ENCODE assay signal across 8 cellular contexts in genomic region chr19:48954011-48954594, GRCh38. TPM values are rescaled to one million over a fixed set of nuclear protein-coding genes. Genes with fewer than 3 reads are reported as not detected.
DNase-seq lines count a peak whose midpoint lies in the region; ATAC-seq and TF ChIP-seq lines count a peak whose summit lies in the region.

No MANE protein-coding gene starts in this region.

- H3K79me2 ChIP-seq in neural progenitor cell (ENCODE audit: low read depth) = peaks cover 24% of the 10 kb centered on the region

- no peak for ATAC-seq in effector memory CD8-positive, alpha-beta T cell (replicated peaks)
- ATAC-seq in HG03354 (IDR thresholded peaks at IDR 0.05; ENCODE audit: poor library complexity, severe bottlenecking, unreplicated experiment) = no peak

- no peak for TF ChIP-seq POLR2A in NB4 (IDR thresholded peaks at IDR 0.05; ENCODE audit: extremely low read depth, insufficient read length)

- peak overlapping the region; percentile 96 to 100 (median 98); a peak in 20 of 22 replicates for H3K27ac ChIP-seq in BLaER1 treated with 17β-estradiol and CSF1 and Interleukin-3, amounts not matched to agents 10 nM and 100 nM
- H3K27ac ChIP-seq in neural progenitor cell = no peak overlapping the region

- H3K36me3 Mint-ChIP-seq in effector memory CD8-positive, alpha-beta T cell (ENCODE audit: insufficient read depth) = peaks cover 25% of the 10 kb centered on the region
- H3K36me3 Mint-ChIP-seq in neural progenitor cell = peaks cover 9% of the 10 kb centered on the region

- peak overlapping the region; percentile 75 to 100 (median 95) for H3K4me2 ChIP-seq in BLaER1 treated with 17β-estradiol and CSF1 and Interleukin-3, amounts not matched to agents 10 nM and 100 nM
- H3K4me2 ChIP-seq in neural progenitor cell = peak overlapping the region; percentile 95

- peak overlapping the region; percentile 81 for H2AFZ ChIP-seq in neural progenitor cell (replicated peaks)

- H3K4me1 ChIP-seq in BLaER1 treated with 17β-estradiol and CSF1 and Interleukin-3, amounts not matched to agents 10 nM and 100 nM = peaks cover 51 to 88% (median 72%) of the 10 kb centered on the region in 10 experiments
- peaks cover 8% of the 10 kb centered on the region for H3K4me1 ChIP-seq in neural progenitor cell

- H3K4me1 Mint-ChIP-seq in effector memory CD8-positive, alpha-beta T cell (ENCODE audit: low read depth in 2 of 2) = peaks cover 16 to 18% of the 10 kb centered on the region in 2 donors
- H3K4me1 Mint-ChIP-seq in neural progenitor cell = peaks cover 10% of the 10 kb centered on the region

- H3F3A ChIP-seq in neural progenitor cell (ENCODE audit: low read depth) = peaks cover 10% of the 10 kb centered on the region

- H3K27ac Mint-ChIP-seq in effector memory CD8-positive, alpha-beta T cell = peak overlapping the region; percentile 89 to 91
- H3K27ac Mint-ChIP-seq in neural progenitor cell = peak overlapping the region; percentile 62

- peak overlapping the region; percentile 88 to 91 for H3K4me3 Mint-ChIP-seq in effector memory CD8-positive, alpha-beta T cell
- peak overlapping the region; percentile 85 for H3K4me3 Mint-ChIP-seq in neural progenitor cell

- no peaks in the 10 kb centered on the region for H3K27me3 ChIP-seq in BLaER1 treated with 17β-estradiol and CSF1 and Interleukin-3, amounts not matched to agents 10 nM and 100 nM
- H3K27me3 ChIP-seq in neural progenitor cell = no peaks in the 10 kb centered on the region

- no peaks in the 10 kb centered on the region for H3K27me3 Mint-ChIP-seq in effector memory CD8-positive, alpha-beta T cell
- peaks cover 2% of the 10 kb centered on the region for H3K27me3 Mint-ChIP-seq in neural progenitor cell (ENCODE audit: insufficient read depth, low read depth)

- H3K36me3 ChIP-seq in BLaER1 treated with 17β-estradiol and CSF1 and Interleukin-3, amounts not matched to agents 10 nM and 100 nM = peaks cover 27 to 36% (median 33%) of the 10 kb centered on the region in 11 experiments; a peak in 21 of 22 replicates
- peaks cover 3% of the 10 kb centered on the region for H3K36me3 ChIP-seq in neural progenitor cell

- H4K20me1 ChIP-seq in BLaER1 treated with 17β-estradiol and CSF1 and Interleukin-3, amounts not matched to agents 10 nM and 100 nM = peaks cover 0 to 10% (median 0%) of the 10 kb centered on the region in 11 experiments; a peak in 6 of 22 replicates
- H4K20me1 ChIP-seq in neural progenitor cell (ENCODE audit: low read depth) = no peaks in the 10 kb centered on the region

- H3K4me3 ChIP-seq in BLaER1 treated with 17β-estradiol and CSF1 and Interleukin-3, amounts not matched to agents 10 nM and 100 nM = peak overlapping the region; percentile 80 to 99 (median 92)
- peak overlapping the region; percentile 59 for H3K4me3 ChIP-seq in NB4 (ENCODE audit: low read depth, low read length)
- H3K4me3 ChIP-seq in neural progenitor cell = peak overlapping the region; percentile 97

- H3K9me3 ChIP-seq in BLaER1 treated with 17β-estradiol and CSF1 and Interleukin-3, amounts not matched to agents 10 nM and 100 nM (replicated peaks in 1 of 11) = peaks cover 4 to 8% (median 6%) of the 10 kb centered on the region in 11 experiments; a peak in 21 of 22 replicates
- H3K9me3 ChIP-seq in neural progenitor cell (ENCODE audit: low read depth) = no peaks in the 10 kb centered on the region

- no peak for DNase-seq in NB4 (ENCODE audit: low read depth)
- DNase-seq in effector memory CD8-positive, alpha-beta T cell = no peak
- no peak for DNase-seq in neural progenitor cell (ENCODE audit: low spot score)
- no peak for DNase-seq in NCI-H1930 (lab: John Stamatoyannopoulos, UW)
- DNase-seq in NCI-H510A (lab: John Stamatoyannopoulos, UW) = no peak
- no peak for DNase-seq in iPS-NIHi11 (ENCODE audit: low spot score)

- H3K9ac ChIP-seq in BLaER1 treated with 17β-estradiol and CSF1 and Interleukin-3, amounts not matched to agents 10 nM and 100 nM = peak overlapping the region; percentile 94 to 100 (median 98); a peak in 21 of 22 replicates
- H3K9ac ChIP-seq in neural progenitor cell = no peak overlapping the region

- TF ChIP-seq CTCF in NB4 (IDR thresholded peaks at IDR 0.05; ENCODE audit: low read depth, low read length) (no peak), neural progenitor cell (IDR thresholded peaks at IDR 0.05) (no peak)

- H3K9me3 Mint-ChIP-seq in effector memory CD8-positive, alpha-beta T cell = no peaks in the 10 kb centered on the region
- H3K9me3 Mint-ChIP-seq in neural progenitor cell = no peaks in the 10 kb centered on the region

RNA-seq across cellular contexts. Expression of gene BAX, which starts 0.6 kb away (rescaled TPM):
- 35.8 and 79.2 TPM in 2 replicates for total RNA-seq in neural progenitor cell (ENCODE audit: low replicate concordance)

RNA-seq across cellular contexts. Expression of gene FTL, which starts 11.0 kb away (rescaled TPM):
- total RNA-seq in neural progenitor cell (ENCODE audit: low replicate concordance) = 989 and 1,798 TPM in 2 replicates

RNA-seq across cellular contexts. Expression of gene DHDH, which starts 20.6 kb away (rescaled TPM):
- total RNA-seq in neural progenitor cell (ENCODE audit: low replicate concordance) = 1.6 TPM in 1 of 2 replicates, not detected in the other

RNA-seq across cellular contexts. Expression of gene GYS1, which starts 39.0 kb away (rescaled TPM):
- 17.7 and 38.7 TPM in 2 replicates for total RNA-seq in neural progenitor cell (ENCODE audit: low replicate concordance)

RNA-seq across cellular contexts. Expression of gene RUVBL2, which starts 39.6 kb away (rescaled TPM):
- total RNA-seq in neural progenitor cell (ENCODE audit: low replicate concordance) = 67.0 and 157 TPM in 2 replicates
